19 cellular contexts compared by ENCODE assay signal in genomic region chr2:8505311-8505920, GRCh38.
"Had no signal": no experiment of that assay in that cellular context is flagged by ENCODE, and none has a peak within 500 bp of the region (broad histone marks: within the 10 kb centered on the region; RNA-seq: fewer than 3 reads in every experiment).

No MANE protein-coding gene starts in this region.

- ATAC-seq: right lobe of liver; stimulated activated memory B cell treated with anti-CD40 and anti-IgM and Interleukin-4, amounts not matched to agents 10 μg/mL and 1 μg/mL and 100 μg/mL, for 72 hours had no signal

- DNase-seq: activated CD4-positive, alpha-beta T cell treated with anti-CD3 and anti-CD28 coated beads, Interleukin-2, amount 50 U/mL, for 4 hours; activated CD4-positive, CD25-positive, alpha-beta regulatory T cell treated with anti-CD3 and anti-CD28 coated beads, Interleukin-2, amount 50 U/mL, for 72 hours; activated T-cell treated with anti-CD3 and anti-CD28 coated beads for 4 hours; amygdala; caudate nucleus; colonic mucosa; hypothalamus; mammary epithelial cell; midbrain; ovary; right lobe of liver; stimulated activated CD4-positive, alpha-beta T cell treated with anti-CD3 and anti-CD28 coated beads, Interleukin-4, amount 100 ng/mL, for 24 hours; T-helper 1 cell; upper lobe of left lung had no signal

- H3K36me3 ChIP-seq: colonic mucosa, ovary, right lobe of liver, thoracic aorta, upper lobe of left lung had no signal

- H3K4me3 ChIP-seq: colonic mucosa, ovary, right lobe of liver, smooth muscle cell, thoracic aorta, upper lobe of left lung had no signal

- H3K9me3 ChIP-seq: colonic mucosa, ovary, right lobe of liver, thoracic aorta, upper lobe of left lung had no signal

- H3K4me3 Mint-ChIP-seq: activated naive CD8-positive, alpha-beta T cell; activated T-helper 1 cell treated with anti-CD3 and anti-CD28 coated beads, Interleukin-12 subunit alpha, Interleukin-12 subunit beta, Interleukin-2, Interleukin-4 antibody, amounts not matched to agents 30 ng/mL and 10 ng/mL and 1 ng/mL, durations not matched to agents 14 hours and 24 hours and 36 hours; stimulated activated memory B cell treated with anti-CD40 and anti-IgM and Interleukin-4, amounts not matched to agents 10 μg/mL and 1 μg/mL and 100 μg/mL, for 72 hours had no signal

- H3K4me2 ChIP-seq: smooth muscle cell had no signal

- H3K27ac Mint-ChIP-seq: activated naive CD8-positive, alpha-beta T cell; activated T-helper 1 cell treated with anti-CD3 and anti-CD28 coated beads, Interleukin-12 subunit alpha, Interleukin-12 subunit beta, Interleukin-2, Interleukin-4 antibody, amounts not matched to agents 30 ng/mL and 10 ng/mL and 1 ng/mL, durations not matched to agents 14 hours and 24 hours and 36 hours; stimulated activated memory B cell treated with anti-CD40 and anti-IgM and Interleukin-4, amounts not matched to agents 10 μg/mL and 1 μg/mL and 100 μg/mL, for 72 hours had no signal

- H3K27ac ChIP-seq: colonic mucosa, ovary, right lobe of liver, thoracic aorta, upper lobe of left lung had no signal

- H3K4me1 ChIP-seq: colonic mucosa had no signal

- H3K4me1 Mint-ChIP-seq: stimulated activated memory B cell treated with anti-CD40 and anti-IgM and Interleukin-4, amounts not matched to agents 10 μg/mL and 1 μg/mL and 100 μg/mL, for 72 hours had no signal

- H3K27me3 ChIP-seq: colonic mucosa, ovary, right lobe of liver, upper lobe of left lung had no signal
